ENCODE assay signal across 23 cellular contexts in the genomic region with DNA sequence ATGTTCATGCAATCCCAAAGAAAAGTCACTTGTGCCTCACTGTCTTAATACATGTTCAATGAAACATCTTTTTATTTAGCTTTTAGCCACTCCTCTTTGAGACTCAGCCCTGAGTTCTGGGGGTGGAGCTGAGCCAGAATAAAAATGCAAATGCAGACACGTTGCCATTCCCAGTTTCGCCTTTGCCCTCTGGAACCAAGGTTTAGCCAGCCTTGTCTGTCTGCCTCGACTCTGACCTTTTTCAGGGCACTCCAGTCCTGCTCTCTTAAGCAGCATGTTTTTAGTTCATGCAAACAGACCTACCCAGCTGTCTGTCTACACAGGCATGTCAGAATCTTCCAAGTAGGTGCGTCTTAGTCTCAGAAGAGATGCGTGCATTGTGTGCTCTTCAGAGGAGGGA.
"Had no signal": no experiment of that assay in that cellular context is flagged by ENCODE, and none has a peak within 500 bp of the region (broad histone marks: within the 10 kb centered on the region; RNA-seq: fewer than 3 reads in every experiment).

No MANE protein-coding gene starts in this region.

- H3K9me3 Mint-ChIP-seq: activated B cell treated with CpG ODN at 0.5 μM for 24 hours; activated CD4-positive, alpha-beta T cell treated with anti-CD3 and anti-CD28 coated beads, Interleukin-2, amount 10 ng/mL, durations not matched to agents 24 days and 14 days; activated naive CD4-positive, alpha-beta T cell treated with anti-CD3 and anti-CD28 coated beads, Interleukin-2, amount 50 U/mL, for 24 hours; activated T-cell treated with anti-CD3 and anti-CD28 coated beads, Interleukin-2, amount 50 U/mL, for 24 hours; activated T-helper 1 cell treated with anti-CD3 and anti-CD28 coated beads, Interleukin-12 subunit alpha, Interleukin-12 subunit beta, Interleukin-2, Interleukin-4 antibody, amounts not matched to agents 30 ng/mL and 10 ng/mL and 1 ng/mL, durations not matched to agents 14 hours and 24 hours and 36 hours; brain; central memory CD8-positive, alpha-beta T cell had no signal

- H3K4me3 Mint-ChIP-seq: activated B cell treated with CpG ODN at 0.5 μM for 24 hours; activated CD4-positive, alpha-beta T cell treated with anti-CD3 and anti-CD28 coated beads, Interleukin-2, amount 10 ng/mL, durations not matched to agents 24 days and 14 days; activated CD8-positive, alpha-beta memory T cell treated with anti-CD3 and anti-CD28 coated beads, Interleukin-2, amount 10 ng/mL, durations not matched to agents 7 days and 5 days; activated naive CD4-positive, alpha-beta T cell treated with anti-CD3 and anti-CD28 coated beads, Interleukin-2, amount 50 U/mL, for 24 hours; activated T-cell treated with anti-CD3 and anti-CD28 coated beads, Interleukin-2, amount 50 U/mL, for 24 hours; activated T-helper 1 cell treated with anti-CD3 and anti-CD28 coated beads, Interleukin-12 subunit alpha, Interleukin-12 subunit beta, Interleukin-2, Interleukin-4 antibody, amounts not matched to agents 30 ng/mL and 10 ng/mL and 1 ng/mL, durations not matched to agents 14 hours and 24 hours and 36 hours; brain; central memory CD8-positive, alpha-beta T cell had no signal

- H3K27ac Mint-ChIP-seq: activated B cell treated with CpG ODN at 0.5 μM for 24 hours; activated CD4-positive, alpha-beta T cell treated with anti-CD3 and anti-CD28 coated beads, Interleukin-2, amount 10 ng/mL, durations not matched to agents 24 days and 14 days; activated CD8-positive, alpha-beta memory T cell treated with anti-CD3 and anti-CD28 coated beads, Interleukin-2, amount 10 ng/mL, durations not matched to agents 7 days and 5 days; activated naive CD4-positive, alpha-beta T cell treated with anti-CD3 and anti-CD28 coated beads, Interleukin-2, amount 50 U/mL, for 24 hours; activated T-cell treated with anti-CD3 and anti-CD28 coated beads, Interleukin-2, amount 50 U/mL, for 24 hours; activated T-helper 1 cell treated with anti-CD3 and anti-CD28 coated beads, Interleukin-12 subunit alpha, Interleukin-12 subunit beta, Interleukin-2, Interleukin-4 antibody, amounts not matched to agents 30 ng/mL and 10 ng/mL and 1 ng/mL, durations not matched to agents 14 hours and 24 hours and 36 hours had no signal

- ATAC-seq: activated CD8-positive, alpha-beta memory T cell treated with anti-CD3 and anti-CD28 coated beads, Interleukin-2, amount 10 ng/mL, durations not matched to agents 7 days and 5 days had no signal

- H3K36me3 ChIP-seq: ascending aorta had no signal

- H3K4me1 ChIP-seq: ascending aorta had no signal

- H3K27ac ChIP-seq: ascending aorta had no signal

- H3K4me3 ChIP-seq: ascending aorta had no signal

- H3K36me3 Mint-ChIP-seq: activated CD8-positive, alpha-beta memory T cell treated with anti-CD3 and anti-CD28 coated beads, Interleukin-2, amount 10 ng/mL, durations not matched to agents 7 days and 5 days; activated naive CD4-positive, alpha-beta T cell treated with anti-CD3 and anti-CD28 coated beads, Interleukin-2, amount 50 U/mL, for 24 hours; brain had no signal

- H3K27me3 Mint-ChIP-seq: activated B cell treated with CpG ODN at 0.5 μM for 24 hours; activated CD4-positive, alpha-beta T cell treated with anti-CD3 and anti-CD28 coated beads, Interleukin-2, amount 10 ng/mL, durations not matched to agents 24 days and 14 days had no signal

- H3K27me3 ChIP-seq: ascending aorta had no signal

- H3K9me3 ChIP-seq: ascending aorta had no signal

- DNase-seq: activated B cell treated with CpG ODN at 0.5 μM for 24 hours; activated CD4-positive, alpha-beta T cell treated with anti-CD3 and anti-CD28 coated beads for 1 hour; activated CD4-positive, alpha-beta T cell treated with anti-CD3 and anti-CD28 coated beads, Interleukin-2, amount 10 ng/mL, durations not matched to agents 24 days and 14 days; activated CD4-positive, alpha-beta T cell treated with anti-CD3 and anti-CD28 coated beads, Interleukin-2, amount 50 U/mL, for 48 hours; activated CD8-positive, alpha-beta memory T cell treated with anti-CD3 and anti-CD28 coated beads, Interleukin-2, amount 10 ng/mL, durations not matched to agents 7 days and 5 days; activated effector memory CD4-positive, alpha-beta T cell treated with Interleukin-2 at 50 U/mL for 16 hours; activated naive CD4-positive, alpha-beta T cell; activated T-cell treated with anti-CD3 and anti-CD28 coated beads, Interleukin-2, amount 50 U/mL, for 24 hours; NCI-H1092; NCI-H1417; NCI-H1930; NCI-H2171; NCI-H2227 treated with DMSO at 0.1 percent for 48 hours; NCI-H82; NK-92 treated with Interleukin-12 subunit alpha and Interleukin-12 subunit beta, amount 100 ng/mL, for 24 hours; SHP77 treated with DMSO at 0.1 percent for 48 hours; T-helper 2 cell; T1000 had no signal

- H3K4me1 Mint-ChIP-seq: activated naive CD4-positive, alpha-beta T cell treated with anti-CD3 and anti-CD28 coated beads, Interleukin-2, amount 50 U/mL, for 24 hours; brain; central memory CD8-positive, alpha-beta T cell had no signal
